21 cellular contexts compared by ENCODE assay signal in the genomic region with DNA sequence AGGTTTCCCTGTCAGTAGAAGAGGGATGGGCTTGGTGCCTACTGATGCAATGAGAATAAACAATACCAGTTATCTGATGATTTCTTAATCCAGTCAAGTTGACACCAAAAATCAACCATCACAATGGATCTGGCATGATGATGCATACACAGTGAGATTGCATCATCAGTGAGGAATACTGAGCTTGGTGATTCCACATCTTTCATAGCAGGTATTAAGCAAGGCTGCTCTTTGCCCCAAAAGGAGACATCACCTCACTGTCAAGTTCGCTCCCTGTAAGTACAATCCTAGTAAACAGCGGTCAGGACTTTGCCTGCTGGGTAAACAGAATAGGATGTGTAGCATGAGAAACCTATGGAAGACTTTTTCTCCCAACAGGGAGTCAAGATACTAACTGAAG.
A peak's percentile ranks its signal among the peaks of the same experiment; 100 is the strongest.
DNase-seq lines count a peak whose midpoint lies in the region; ATAC-seq, FAIRE-seq and TF ChIP-seq lines count a peak whose summit lies in the region.
"Had no signal": no experiment of that assay in that cellular context is flagged by ENCODE, and none has a peak within 500 bp of the region (broad histone marks: within the 10 kb centered on the region; RNA-seq: fewer than 3 reads in every experiment).

No MANE protein-coding gene starts in this region.

- H3K4me2 ChIP-seq in hepatocyte = no peak overlapping the region
- H3K4me2 ChIP-seq: BLaER1 treated with 17β-estradiol and CSF1 and Interleukin-3, amounts not matched to agents 10 nM and 100 nM had no signal

- intact Hi-C loops in vagina (cut with DNase I) = no loop called here

- no peak for TF ChIP-seq EP300 in gastroesophageal sphincter (IDR thresholded peaks at IDR 0.05)

- peak; percentile 21 for FAIRE-seq in D721Med (lab: Jason Lieb, UNC)
- FAIRE-seq in bronchial epithelial cell (lab: Jason Lieb, UNC) = peak; percentile 23
- FAIRE-seq: A204.1 had no signal

- peak overlapping the region; percentile 52 for H3K27ac ChIP-seq in hepatocyte
- no peak overlapping the region for H3K27ac ChIP-seq in gastroesophageal sphincter
- H3K27ac ChIP-seq in vagina = no peak overlapping the region
- H3K27ac ChIP-seq: BLaER1 treated with 17β-estradiol and CSF1 and Interleukin-3, amounts not matched to agents 10 nM and 100 nM had no signal

- H3K4me1 ChIP-seq in hepatocyte (ENCODE audit: insufficient read depth) (no peaks in the 10 kb centered on the region), gastroesophageal sphincter (no peaks in the 10 kb centered on the region), vagina (no peaks in the 10 kb centered on the region)
- H3K4me1 ChIP-seq: BLaER1 treated with 17β-estradiol and CSF1 and Interleukin-3, amounts not matched to agents 10 nM and 100 nM had no signal

- H3K36me3 ChIP-seq in bronchial epithelial cell (ENCODE audit: control insufficient read depth, insufficient read depth, low read length) (no peaks in the 10 kb centered on the region), hepatocyte (replicated peaks; ENCODE audit: insufficient read depth, low read depth) (no peaks in the 10 kb centered on the region), gastroesophageal sphincter (no peaks in the 10 kb centered on the region), vagina (no peaks in the 10 kb centered on the region)
- H3K36me3 ChIP-seq: BLaER1 treated with 17β-estradiol and CSF1 and Interleukin-3, amounts not matched to agents 10 nM and 100 nM had no signal

- 77% methylated on average over 2 of the region's 2 CpGs for WGBS in hepatocyte (ENCODE audit: low lambda C conversion rate, missing lambda C conversion rate)
- 77% methylated on average over 2 of the region's 2 CpGs; no CpG with 5 or more reads in 1 of the 2 donors for WGBS in gastroesophageal sphincter (ENCODE audit: low coverage in 1 of 2), 2 donors

- H3K9me2 ChIP-seq in hepatocyte (replicated peaks; ENCODE audit: insufficient read depth) = no peaks in the 10 kb centered on the region

- H3K9me3 ChIP-seq in hepatocyte (ENCODE audit: low read depth) (no peaks in the 10 kb centered on the region), gastroesophageal sphincter (no peaks in the 10 kb centered on the region), vagina (no peaks in the 10 kb centered on the region)
- H3K9me3 ChIP-seq: BLaER1 treated with 17β-estradiol and CSF1 and Interleukin-3, amounts not matched to agents 10 nM and 100 nM had no signal

- H2AFZ ChIP-seq in hepatocyte = no peak overlapping the region

- no peaks in the 10 kb centered on the region for H3K27me3 ChIP-seq in bronchial epithelial cell (ENCODE audit: control insufficient read depth, insufficient read depth, low read length)
- H3K27me3 ChIP-seq in hepatocyte = no peaks in the 10 kb centered on the region
- no peaks in the 10 kb centered on the region for H3K27me3 ChIP-seq in gastroesophageal sphincter
- H3K27me3 ChIP-seq in vagina = no peaks in the 10 kb centered on the region
- H3K27me3 ChIP-seq: BLaER1 treated with 17β-estradiol and CSF1 and Interleukin-3, amounts not matched to agents 10 nM and 100 nM had no signal

- H3K4me3 ChIP-seq in bronchial epithelial cell (ENCODE audit: low read depth, low read length) (no peak overlapping the region), hepatocyte (no peak overlapping the region), gastroesophageal sphincter (no peak overlapping the region), vagina (no peak overlapping the region)
- H3K4me3 ChIP-seq: BLaER1 treated with 17β-estradiol and CSF1 and Interleukin-3, amounts not matched to agents 10 nM and 100 nM had no signal

- TF ChIP-seq CTCF in D721Med (IDR thresholded peaks at IDR 0.05; ENCODE audit: insufficient read depth, missing control alignments) = no peak
- TF ChIP-seq CTCF in bronchial epithelial cell (IDR thresholded peaks at IDR 0.05; ENCODE audit: insufficient read depth, low read length, severe bottlenecking) = no peak
- TF ChIP-seq CTCF in hepatocyte (IDR thresholded peaks at IDR 0.05; ENCODE audit: poor library complexity) = no peak
- no peak for TF ChIP-seq CTCF in gastroesophageal sphincter (IDR thresholded peaks at IDR 0.05)
- no peak for TF ChIP-seq CTCF in vagina (IDR thresholded peaks at IDR 0.05)

- no peaks in the 10 kb centered on the region for H3K79me2 ChIP-seq in hepatocyte

- ATAC-seq in HG02981 (IDR thresholded peaks at IDR 0.05; ENCODE audit: unreplicated experiment) (no peak), gastroesophageal sphincter (no peak)
- ATAC-seq: HCT116 had no signal

- DNase-seq in D721Med (ENCODE audit: insufficient read length, low spot score) = no peak
- peak; percentile 6 for DNase-seq in LHCN-M2 (ENCODE audit: low read depth)
- peak; percentile 56 for DNase-seq in bronchial epithelial cell (ENCODE audit: low read depth)
- peak; percentile 59 for DNase-seq in hepatocyte (ENCODE audit: low spot score)
- DNase-seq in SW 1271 (lab: John Stamatoyannopoulos, UW) = no peak
- no peak for DNase-seq in vagina (ENCODE audit: extremely low spot score in 2 of 2)
- DNase-seq: CD8-positive, alpha-beta memory T cell; DMS79; KG1; NCI-H1417; NCI-H187 treated with DMSO at 0.1 percent for 48 hours; NCI-H345; NCI-H524 treated with DMSO at 0.1 percent for 48 hours; PC-3; RPMI8226; SHP77 treated with DMSO at 0.1 percent for 48 hours had no signal

- TF ChIP-seq POLR2A in gastroesophageal sphincter (IDR thresholded peaks at IDR 0.05) (no peak), vagina (IDR thresholded peaks at IDR 0.05) (no peak)

- no peaks in the 10 kb centered on the region for H4K20me1 ChIP-seq in hepatocyte (ENCODE audit: insufficient read depth, poor library complexity, severe bottlenecking)
- H4K20me1 ChIP-seq: BLaER1 treated with 17β-estradiol and CSF1 and Interleukin-3, amounts not matched to agents 10 nM and 100 nM had no signal

Comparison
In these comparisons a context has a peak if more than half of its experiments do, and no peak if none do; other contexts are left out.
1. DNase-seq: peak in LHCN-M2 (single experiment), bronchial epithelial cell (single experiment) and hepatocyte (single experiment); none in D721Med (single experiment), SW 1271 (0 of 2) and vagina (0 of 2).